8 cellular contexts compared by ENCODE assay signal in the genomic region with DNA sequence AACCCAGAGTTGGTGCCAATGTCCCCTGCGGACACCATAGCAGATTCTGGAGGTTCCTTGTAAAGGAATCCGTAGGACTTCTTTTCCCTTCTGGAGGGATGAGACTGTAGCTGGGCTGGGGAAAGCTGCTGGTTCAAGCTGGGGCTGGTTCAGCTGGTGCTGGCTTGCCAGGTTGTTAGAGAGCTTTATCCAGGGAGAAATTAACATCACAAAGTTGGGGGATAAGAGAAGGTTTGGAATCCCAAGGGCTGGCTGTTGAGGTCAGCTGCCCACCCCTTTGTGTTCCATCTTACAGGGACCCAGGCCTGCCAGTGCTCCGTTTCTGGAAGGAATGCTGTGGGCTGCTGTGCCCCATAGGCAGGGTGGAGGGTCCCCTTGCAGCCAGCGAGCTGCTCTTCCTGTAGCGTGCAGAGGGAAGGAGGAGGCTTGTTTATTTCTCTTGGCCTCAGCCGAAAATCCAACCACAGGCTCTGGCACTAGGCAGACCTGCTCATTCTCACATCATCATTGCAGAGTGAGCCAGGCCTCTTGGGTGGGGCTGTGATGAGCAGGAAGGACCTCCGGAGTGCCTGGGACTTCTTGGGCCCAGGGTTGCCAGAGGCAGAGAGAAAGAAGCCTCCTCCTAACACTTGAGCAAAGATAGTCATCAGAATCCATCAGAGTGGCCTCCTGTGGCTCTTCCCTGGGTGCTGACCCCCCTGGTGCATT.
A peak's percentile ranks its signal among the peaks of the same experiment; 100 is the strongest.
DNase-seq lines count a peak whose midpoint lies in the region; ATAC-seq and TF ChIP-seq lines count a peak whose summit lies in the region.

No MANE protein-coding gene starts in this region.

- no peak overlapping the region for H3K4me3 ChIP-seq in astrocyte of the spinal cord (ENCODE audit: low read depth, low read length)

- peak overlapping the region; percentile 87 for H3K4me3 Mint-ChIP-seq in stimulated activated effector memory CD8-positive, alpha-beta T cell treated with anti-CD3 and anti-CD28 coated beads, Interleukin-12 subunit alpha, Interleukin-12 subunit beta, amount 100 ng/mL, for 72 hours

- peaks cover 28% of the 10 kb centered on the region for H3K36me3 Mint-ChIP-seq in stimulated activated effector memory CD8-positive, alpha-beta T cell treated with anti-CD3 and anti-CD28 coated beads, Interleukin-12 subunit alpha, Interleukin-12 subunit beta, amount 100 ng/mL, for 72 hours

- no peaks in the 10 kb centered on the region for H3K9me3 Mint-ChIP-seq in stimulated activated effector memory CD8-positive, alpha-beta T cell treated with anti-CD3 and anti-CD28 coated beads, Interleukin-12 subunit alpha, Interleukin-12 subunit beta, amount 100 ng/mL, for 72 hours

- peak overlapping the region; percentile 90 for H3K27ac Mint-ChIP-seq in stimulated activated effector memory CD8-positive, alpha-beta T cell treated with anti-CD3 and anti-CD28 coated beads, Interleukin-12 subunit alpha, Interleukin-12 subunit beta, amount 100 ng/mL, for 72 hours

- ATAC-seq in Right ventricle myocardium inferior = peak; percentile 49
- peak; percentile 66 for ATAC-seq in stimulated activated effector memory CD8-positive, alpha-beta T cell treated with anti-CD3 and anti-CD28 coated beads, Interleukin-12 subunit alpha, Interleukin-12 subunit beta, amount 100 ng/mL, for 72 hours

- in situ Hi-C loops in astrocyte of the spinal cord (cut with HindIII; ENCODE audit: low sequenced_read_pairs) = no loop called here

- intact Hi-C loops in Right ventricle myocardium inferior (cut with DNase I) = no loop called here
- intact Hi-C loops in cardiac septum (cut with DNase I) = loop anchor here (5.0 kb wide), 1 partner anchor 35 kb away; no protein-coding TSS in a partner anchor

- DNase-seq in Right ventricle myocardium inferior (ENCODE audit: missing footprints) = no peak
- no peak for DNase-seq in cardiac septum (ENCODE audit: low spot score)
- peak; percentile 97 for DNase-seq in astrocyte of the spinal cord (ENCODE audit: low read depth, low spot score)
- DNase-seq in iPS-NIHi7 (ENCODE audit: extremely low spot score) = peak; percentile 68
- DNase-seq in stimulated activated effector memory CD8-positive, alpha-beta T cell treated with anti-CD3 and anti-CD28 coated beads, Interleukin-12 subunit alpha, Interleukin-12 subunit beta, amount 100 ng/mL, for 72 hours (ENCODE audit: low spot score in 2 of 2) = peak in 1 of 2 donors; percentile 71
- DNase-seq in SKM-1 treated with dmso at 0.1 percent for 144 hours (lab: John Stamatoyannopoulos, UW; ENCODE audit: unreplicated experiment) = no peak
- DNase-seq in NCI-H2107 (lab: John Stamatoyannopoulos, UW) = no peak
- DNase-seq in NCI-H2081 treated with DMSO at 0.1 percent for 48 hours (lab: John Stamatoyannopoulos, UW) = no peak

- H3K4me1 Mint-ChIP-seq in stimulated activated effector memory CD8-positive, alpha-beta T cell treated with anti-CD3 and anti-CD28 coated beads, Interleukin-12 subunit alpha, Interleukin-12 subunit beta, amount 100 ng/mL, for 72 hours = peaks cover 73% of the 10 kb centered on the region

- no peak for TF ChIP-seq CTCF in astrocyte of the spinal cord (IDR thresholded peaks at IDR 0.05; ENCODE audit: low read depth, low read length)

Comparison
In these comparisons a context has a peak if more than half of its experiments do, and no peak if none do; other contexts are left out.
1. DNase-seq: peak in astrocyte of the spinal cord (single experiment) and iPS-NIHi7 (single experiment); none in Right ventricle myocardium inferior (single experiment), cardiac septum (single experiment), SKM-1 treated with dmso at 0.1 percent for 144 hours (single experiment), NCI-H2107 (single experiment) and NCI-H2081 treated with DMSO at 0.1 percent for 48 hours (single experiment).